Comparison of ENCODE assay signal across 8 cellular contexts in the genomic region with DNA sequence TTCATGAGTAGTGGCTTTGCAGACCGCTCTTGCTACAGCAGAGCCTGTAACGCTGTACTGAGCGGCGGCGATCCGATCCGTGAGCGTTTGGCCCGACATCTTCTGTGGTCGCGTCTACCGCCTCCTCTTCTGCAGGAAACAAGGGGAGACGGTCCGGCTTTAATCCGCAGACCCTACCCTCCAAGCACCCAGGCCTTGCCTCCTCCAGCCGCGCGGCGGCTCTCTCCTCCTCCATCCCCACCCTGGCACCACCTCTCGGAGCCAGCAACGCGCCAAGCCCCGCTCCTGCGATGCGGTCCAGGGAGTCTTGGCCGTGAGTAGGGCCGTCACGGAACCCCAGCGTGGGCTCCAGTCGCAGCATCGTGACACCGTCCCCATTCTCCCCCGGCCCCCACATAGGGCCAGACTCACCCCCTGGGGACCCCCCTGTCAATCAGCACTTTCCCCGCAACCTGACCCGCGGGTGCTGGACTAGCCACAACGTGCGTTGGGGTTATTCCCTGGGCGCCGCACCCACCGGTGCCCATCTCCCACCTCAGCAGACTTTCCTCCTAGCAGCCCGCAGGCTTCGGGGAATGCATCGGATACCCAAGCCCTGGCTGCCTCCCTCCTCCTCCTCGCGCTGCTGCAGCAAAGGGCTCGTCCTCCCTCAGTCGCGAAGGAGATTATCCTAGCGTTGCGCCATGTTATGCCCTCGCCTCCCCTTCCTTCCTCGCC. TPM values are rescaled to one million over a fixed set of nuclear protein-coding genes. Genes with fewer than 3 reads are reported as not detected.
DNase-seq lines count a peak whose midpoint lies in the region; ATAC-seq and TF ChIP-seq lines count a peak whose summit lies in the region.

No MANE protein-coding gene starts in this region.

- H3K4me1 Mint-ChIP-seq in CD8-positive, alpha-beta T cell (ENCODE audit: low read depth) = peaks cover 1% of the 10 kb centered on the region

- H3K4me2 ChIP-seq in hepatocyte (peak overlapping the region; percentile 98), smooth muscle cell (peak overlapping the region; percentile 99)

- no peak overlapping the region for H3K9ac ChIP-seq in smooth muscle cell (ENCODE audit: low read depth)

- no peaks in the 10 kb centered on the region for H3K9me3 ChIP-seq in WERI-Rb-1 (ENCODE audit: severe bottlenecking)
- peaks cover 4% of the 10 kb centered on the region for H3K9me3 ChIP-seq in hepatocyte (ENCODE audit: low read depth)
- peaks cover 4% of the 10 kb centered on the region for H3K9me3 ChIP-seq in smooth muscle cell (replicated peaks; ENCODE audit: low read depth)
- no peaks in the 10 kb centered on the region for H3K9me3 ChIP-seq in CD8-positive, alpha-beta T cell (ENCODE audit: low read length)

- H3F3A ChIP-seq in smooth muscle cell (ENCODE audit: low read depth) = no peaks in the 10 kb centered on the region

- peak overlapping the region; percentile 62 for H3K27ac ChIP-seq in WERI-Rb-1
- H3K27ac ChIP-seq in hepatocyte = no peak overlapping the region
- no peak overlapping the region for H3K27ac ChIP-seq in smooth muscle cell (ENCODE audit: low read depth)
- no peak overlapping the region for H3K27ac ChIP-seq in CD8-positive, alpha-beta T cell (ENCODE audit: low read depth, low read length)

- H3K4me3 Mint-ChIP-seq in CD8-positive, alpha-beta T cell = no peak overlapping the region

- H2AFZ ChIP-seq in hepatocyte = peak overlapping the region; percentile 95
- peak overlapping the region; percentile 89 for H2AFZ ChIP-seq in smooth muscle cell (ENCODE audit: low read depth)

- no peaks in the 10 kb centered on the region for H3K9me2 ChIP-seq in hepatocyte (replicated peaks; ENCODE audit: insufficient read depth)

- DNase-seq in WERI-Rb-1 (peak; percentile 67), hepatocyte (ENCODE audit: low spot score) (peak; percentile 8), smooth muscle cell (lab: John Stamatoyannopoulos, UW; ENCODE audit: unreplicated experiment) (no peak), HT-29 (ENCODE audit: low spot score) (no peak), HK-2 (ENCODE audit: unreplicated experiment) (no peak), NCI-H2081 treated with DMSO at 0.1 percent for 48 hours (lab: John Stamatoyannopoulos, UW) (no peak)
- DNase-seq in CD8-positive, alpha-beta T cell = no peak

- POLR2A ChIA-PET in CD8-positive, alpha-beta T cell (lab: Charles Lee) = no interaction called here

- H3K9me3 Mint-ChIP-seq in CD8-positive, alpha-beta T cell = peaks cover 9% of the 10 kb centered on the region

- CTCF ChIA-PET in CD8-positive, alpha-beta T cell (lab: Charles Lee) = no interaction called here

- H3K79me2 ChIP-seq in hepatocyte = no peaks in the 10 kb centered on the region
- no peaks in the 10 kb centered on the region for H3K79me2 ChIP-seq in smooth muscle cell (ENCODE audit: low read depth)

- ATAC-seq in GM21786 (IDR thresholded peaks at IDR 0.05; ENCODE audit: unreplicated experiment) = peak; percentile 11
- ATAC-seq in CD8-positive, alpha-beta T cell = no peak

- no peak overlapping the region for H3K27ac Mint-ChIP-seq in CD8-positive, alpha-beta T cell

- intact Hi-C loops in CD8-positive, alpha-beta T cell (cut with DNase I, micrococcal nuclease) = no loop called here

- WGBS in hepatocyte (ENCODE audit: low lambda C conversion rate, missing lambda C conversion rate) = 1% methylated on average over 37 of the region's 53 CpGs
- 3% methylated on average over 53 of the region's 53 CpGs for WGBS in smooth muscle cell (ENCODE audit: low lambda C conversion rate)

- no peaks in the 10 kb centered on the region for H3K36me3 Mint-ChIP-seq in CD8-positive, alpha-beta T cell

- H3K27me3 ChIP-seq in WERI-Rb-1 (ENCODE audit: insufficient read depth, low read depth, severe bottlenecking) (no peaks in the 10 kb centered on the region), hepatocyte (peaks cover 68% of the 10 kb centered on the region), smooth muscle cell (ENCODE audit: low read depth) (peaks cover 79% of the 10 kb centered on the region)
- H3K27me3 ChIP-seq in CD8-positive, alpha-beta T cell (ENCODE audit: insufficient read depth, low read length) = peaks cover 4% of the 10 kb centered on the region

- peaks cover 37% of the 10 kb centered on the region for H3K27me3 Mint-ChIP-seq in CD8-positive, alpha-beta T cell (ENCODE audit: low read depth)

- H3K4me1 ChIP-seq in hepatocyte (ENCODE audit: insufficient read depth) = no peaks in the 10 kb centered on the region
- H3K4me1 ChIP-seq in smooth muscle cell (ENCODE audit: low read depth) = no peaks in the 10 kb centered on the region
- no peaks in the 10 kb centered on the region for H3K4me1 ChIP-seq in CD8-positive, alpha-beta T cell (ENCODE audit: insufficient read depth, low read length)

- no peaks in the 10 kb centered on the region for H3K36me3 ChIP-seq in WERI-Rb-1
- no peaks in the 10 kb centered on the region for H3K36me3 ChIP-seq in hepatocyte (replicated peaks; ENCODE audit: insufficient read depth, low read depth)
- H3K36me3 ChIP-seq in smooth muscle cell (ENCODE audit: low read depth) = no peaks in the 10 kb centered on the region
- H3K36me3 ChIP-seq in CD8-positive, alpha-beta T cell (ENCODE audit: insufficient read depth, low read length) = no peaks in the 10 kb centered on the region

- H4K20me1 ChIP-seq in hepatocyte (ENCODE audit: insufficient read depth, poor library complexity, severe bottlenecking) (no peaks in the 10 kb centered on the region), smooth muscle cell (ENCODE audit: low read depth) (no peaks in the 10 kb centered on the region)

- H3K4me3 ChIP-seq in WERI-Rb-1 (ENCODE audit: low read depth, low read length) (peak overlapping the region; percentile 55), hepatocyte (peak overlapping the region; percentile 57), smooth muscle cell (peak overlapping the region; percentile 67)
- no peak overlapping the region for H3K4me3 ChIP-seq in CD8-positive, alpha-beta T cell (ENCODE audit: low read depth, low read length)

- peak; percentile 31; the same call in 1 of the 2 replicates for TF ChIP-seq CTCF in WERI-Rb-1 (IDR thresholded peaks at IDR 0.05; ENCODE audit: low read depth, low read length)
- TF ChIP-seq CTCF in hepatocyte (IDR thresholded peaks at IDR 0.05; ENCODE audit: poor library complexity) = no peak
- TF ChIP-seq CTCF in smooth muscle cell (IDR thresholded peaks at IDR 0.05; ENCODE audit: borderline replicate concordance, insufficient read depth, poor library complexity, severe bottlenecking) = no peak
- TF ChIP-seq CTCF in CD8-positive, alpha-beta T cell (IDR thresholded peaks at IDR 0.05) = no peak

RNA-seq across cellular contexts. Expression of gene SNAP91, which starts 0.9 kb away (rescaled TPM):
- 0.16 and 0.53 TPM in 2 replicates for total RNA-seq in hepatocyte
- polyA plus RNA-seq in hepatocyte = 0.43 and 1.4 TPM in 2 replicates
- not detected in 2 replicates for total RNA-seq in smooth muscle cell
- polyA plus RNA-seq in smooth muscle cell = not detected in 2 replicates
- not detected for total RNA-seq in CD8-positive, alpha-beta T cell
- total RNA-seq in HT-29 (2014; rRNA removed; shearing (Covaris generic)) = not detected in 2 replicates

Comparison
In these comparisons a context has a peak if more than half of its experiments do, and no peak if none do; other contexts are left out.
1. DNase-seq: peak in WERI-Rb-1 (single experiment) and hepatocyte (single experiment); none in smooth muscle cell (single experiment), CD8-positive, alpha-beta T cell (0 of 7), HT-29 (single experiment), HK-2 (single experiment) and NCI-H2081 treated with DMSO at 0.1 percent for 48 hours (single experiment).